8 cellular contexts compared by ENCODE assay signal in genomic region chr14:22391908-22392307, GRCh38.
A peak's percentile ranks its signal among the peaks of the same experiment; 100 is the strongest.
DNase-seq lines count a peak whose midpoint lies in the region; ATAC-seq and TF ChIP-seq lines count a peak whose summit lies in the region.

No MANE protein-coding gene starts in this region.

- no peak overlapping the region for H3K27ac Mint-ChIP-seq in MCF 10A (ENCODE audit: low read depth, unreplicated experiment)
- H3K27ac Mint-ChIP-seq in stimulated activated memory B cell treated with anti-CD40 and anti-IgM and Interleukin-4, amounts not matched to agents 10 μg/mL and 1 μg/mL and 100 μg/mL, for 72 hours = peak overlapping the region; percentile 82

- H3K9me3 Mint-ChIP-seq in MCF 10A (ENCODE audit: unreplicated experiment) = no peaks in the 10 kb centered on the region
- no peaks in the 10 kb centered on the region for H3K9me3 Mint-ChIP-seq in stimulated activated memory B cell treated with anti-CD40 and anti-IgM and Interleukin-4, amounts not matched to agents 10 μg/mL and 1 μg/mL and 100 μg/mL, for 72 hours

- POLR2A ChIA-PET in MCF 10A (lab: Yijun Ruan, JAX) = no interaction called here

- peak; percentile 76 for TF ChIP-seq CTCF in MCF 10A (IDR thresholded peaks at IDR 0.05; ENCODE audit: unreplicated experiment)

- CTCF ChIA-PET in MCF 10A (lab: Yijun Ruan, JAX) = interaction anchor here (0.5 to 6.6 kb wide), 18 partner anchors 9 to 233 kb away, joined by 3 to 233 read pairs (median 7); no protein-coding TSS in a partner anchor

- peaks cover 27% of the 10 kb centered on the region for H3K4me1 Mint-ChIP-seq in MCF 10A (ENCODE audit: insufficient read depth, unreplicated experiment)
- peaks cover 48% of the 10 kb centered on the region for H3K4me1 Mint-ChIP-seq in stimulated activated memory B cell treated with anti-CD40 and anti-IgM and Interleukin-4, amounts not matched to agents 10 μg/mL and 1 μg/mL and 100 μg/mL, for 72 hours

- DNase-seq in CD1c-positive myeloid dendritic cell (ENCODE audit: extremely low spot score) (peak; percentile 49), NCI-H446 treated with DMSO at 0.1 percent for 48 hours (lab: John Stamatoyannopoulos, UW) (peak; percentile 67), MCF 10A (ENCODE audit: unreplicated experiment) (peak; percentile 76), iris pigment epithelial cell (ENCODE audit: low read depth) (peak; percentile 81), NCI-H510A treated with DMSO at 0.1 percent for 48 hours (lab: John Stamatoyannopoulos, UW) (no peak)

- peaks cover 11% of the 10 kb centered on the region for H3K27me3 Mint-ChIP-seq in MCF 10A (ENCODE audit: insufficient read depth, unreplicated experiment)
- no peaks in the 10 kb centered on the region for H3K27me3 Mint-ChIP-seq in stimulated activated memory B cell treated with anti-CD40 and anti-IgM and Interleukin-4, amounts not matched to agents 10 μg/mL and 1 μg/mL and 100 μg/mL, for 72 hours

- H3K36me3 Mint-ChIP-seq in MCF 10A (ENCODE audit: insufficient read depth, unreplicated experiment) = no peaks in the 10 kb centered on the region
- H3K36me3 Mint-ChIP-seq in stimulated activated memory B cell treated with anti-CD40 and anti-IgM and Interleukin-4, amounts not matched to agents 10 μg/mL and 1 μg/mL and 100 μg/mL, for 72 hours = no peaks in the 10 kb centered on the region

- intact Hi-C loops in MCF 10A (cut with micrococcal nuclease) = loop anchor here (1.0 to 10.0 kb wide), 4 partner anchors 81 to 463 kb away; no protein-coding TSS in a partner anchor

- H3K4me3 Mint-ChIP-seq in MCF 10A (ENCODE audit: unreplicated experiment) = no peak overlapping the region
- peak overlapping the region; percentile 2 for H3K4me3 Mint-ChIP-seq in stimulated activated memory B cell treated with anti-CD40 and anti-IgM and Interleukin-4, amounts not matched to agents 10 μg/mL and 1 μg/mL and 100 μg/mL, for 72 hours

- peak; percentile 37 for ATAC-seq in GM21723 (IDR thresholded peaks at IDR 0.05; ENCODE audit: unreplicated experiment)
- peak; percentile 64 for ATAC-seq in stimulated activated memory B cell treated with anti-CD40 and anti-IgM and Interleukin-4, amounts not matched to agents 10 μg/mL and 1 μg/mL and 100 μg/mL, for 72 hours
- ATAC-seq in GM21447 (IDR thresholded peaks at IDR 0.05; ENCODE audit: unreplicated experiment) = no peak

- no TSS peak for BruUV-seq in MCF 10A (replicated peaks; lab: Mats Ljungman, UMichigan)
